1 cellular context compared by ENCODE assay signal in the genomic region with DNA sequence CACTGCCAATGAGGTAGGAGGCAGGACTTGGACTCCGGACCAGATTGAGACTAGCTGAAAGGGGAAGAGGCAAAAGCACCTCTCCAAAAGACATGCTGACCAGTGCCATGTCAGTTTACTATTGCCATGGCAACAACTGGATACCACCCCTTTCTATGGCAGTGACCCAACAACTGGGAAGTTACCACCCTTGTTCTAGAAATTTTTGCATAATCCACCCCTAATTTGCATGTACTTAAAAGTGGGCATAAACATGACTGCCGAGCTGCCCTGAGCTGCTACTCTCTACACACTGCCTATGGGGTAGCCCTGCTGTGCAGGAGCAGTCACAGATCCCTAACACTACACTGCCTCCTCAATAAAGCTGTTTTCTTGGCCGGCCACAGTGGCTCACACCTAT.
TF ChIP-seq lines count a peak whose summit lies in the region.

No MANE protein-coding gene starts in this region.

TF ChIP-seq in SK-N-SH treated with all-trans-retinoic acid at 6 μM for 48 hours, 23 proteins besides CTCF, POLR2A, EP300 and RAD21 (continued from another document):
- TF ChIP-seq, protein P1, sequence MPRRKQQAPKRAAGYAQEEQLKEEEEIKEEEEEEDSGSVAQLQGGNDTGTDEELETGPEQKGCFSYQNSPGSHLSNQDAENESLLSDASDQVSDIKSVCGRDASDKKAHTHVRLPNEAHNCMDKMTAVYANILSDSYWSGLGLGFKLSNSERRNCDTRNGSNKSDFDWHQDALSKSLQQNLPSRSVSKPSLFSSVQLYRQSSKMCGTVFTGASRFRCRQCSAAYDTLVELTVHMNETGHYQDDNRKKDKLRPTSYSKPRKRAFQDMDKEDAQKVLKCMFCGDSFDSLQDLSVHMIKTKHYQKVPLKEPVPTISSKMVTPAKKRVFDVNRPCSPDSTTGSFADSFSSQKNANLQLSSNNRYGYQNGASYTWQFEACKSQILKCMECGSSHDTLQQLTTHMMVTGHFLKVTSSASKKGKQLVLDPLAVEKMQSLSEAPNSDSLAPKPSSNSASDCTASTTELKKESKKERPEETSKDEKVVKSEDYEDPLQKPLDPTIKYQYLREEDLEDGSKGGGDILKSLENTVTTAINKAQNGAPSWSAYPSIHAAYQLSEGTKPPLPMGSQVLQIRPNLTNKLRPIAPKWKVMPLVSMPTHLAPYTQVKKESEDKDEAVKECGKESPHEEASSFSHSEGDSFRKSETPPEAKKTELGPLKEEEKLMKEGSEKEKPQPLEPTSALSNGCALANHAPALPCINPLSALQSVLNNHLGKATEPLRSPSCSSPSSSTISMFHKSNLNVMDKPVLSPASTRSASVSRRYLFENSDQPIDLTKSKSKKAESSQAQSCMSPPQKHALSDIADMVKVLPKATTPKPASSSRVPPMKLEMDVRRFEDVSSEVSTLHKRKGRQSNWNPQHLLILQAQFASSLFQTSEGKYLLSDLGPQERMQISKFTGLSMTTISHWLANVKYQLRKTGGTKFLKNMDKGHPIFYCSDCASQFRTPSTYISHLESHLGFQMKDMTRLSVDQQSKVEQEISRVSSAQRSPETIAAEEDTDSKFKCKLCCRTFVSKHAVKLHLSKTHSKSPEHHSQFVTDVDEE (CRISPR knock-in tag; IDR thresholded peaks at IDR 0.05) = no peak
- TF ChIP-seq SNAI2 (CRISPR knock-in tag; IDR thresholded peaks at IDR 0.05) (no peak), TOX (CRISPR knock-in tag; IDR thresholded peaks at IDR 0.05; ENCODE audit: borderline replicate concordance) (no peak), ARNTL (CRISPR knock-in tag; IDR thresholded peaks at IDR 0.05; ENCODE audit: borderline replicate concordance, low read depth) (no peak)
